Comparison of ENCODE assay signal across 1 cellular context in genomic region chr5:188488-189481, GRCh38.
TF ChIP-seq lines count a peak whose summit lies in the region.

No MANE protein-coding gene starts in this region.

TF ChIP-seq in HepG2, 621 proteins besides CTCF, POLR2A, EP300 and RAD21 (continued from another document and continues in another):
- no peak for TF ChIP-seq ZNF605 (CRISPR knock-in tag; IDR thresholded peaks at IDR 0.05)
- peak; percentile 72; the same call in 1 of the 2 replicates for TF ChIP-seq KDM2A (CRISPR knock-in tag; IDR thresholded peaks at IDR 0.05; ENCODE audit: borderline replicate concordance, low read depth)
- TF ChIP-seq KAT2B (IDR thresholded peaks at IDR 0.05; ENCODE audit: borderline replicate concordance, low read depth, low read length) = no peak
- no peak for TF ChIP-seq ZNF850 (CRISPR knock-in tag; conservative IDR thresholded peaks at IDR 0.05)
- no peak for TF ChIP-seq HOXA9 (CRISPR knock-in tag; IDR thresholded peaks at IDR 0.05; ENCODE audit: borderline replicate concordance)
- no peak for TF ChIP-seq NFE2L1 (CRISPR knock-in tag; IDR thresholded peaks at IDR 0.05; ENCODE audit: borderline replicate concordance)
- TF ChIP-seq ZNF720 (CRISPR knock-in tag; IDR thresholded peaks at IDR 0.05) = no peak
- no peak for TF ChIP-seq PITX1 (CRISPR knock-in tag; IDR thresholded peaks at IDR 0.05)
- TF ChIP-seq MYPOP (CRISPR knock-in tag; IDR thresholded peaks at IDR 0.05) = no peak
- no peak for TF ChIP-seq ZNF770 (CRISPR knock-in tag; IDR thresholded peaks at IDR 0.05)
- TF ChIP-seq GRHL1 (CRISPR knock-in tag; conservative IDR thresholded peaks at IDR 0.05) = no peak
- TF ChIP-seq TEAD2 (CRISPR knock-in tag; IDR thresholded peaks at IDR 0.05) = no peak
- TF ChIP-seq ATF3 (CRISPR knock-in tag; IDR thresholded peaks at IDR 0.05) = no peak
- TF ChIP-seq KDM1A (CRISPR knock-in tag; IDR thresholded peaks at IDR 0.05) = 0 out of 2 replicates have a peak, but pooled peaks have one; percentile 31
- no peak for TF ChIP-seq ZNF768 (CRISPR knock-in tag; IDR thresholded peaks at IDR 0.05)
- TF ChIP-seq RBFOX2 (IDR thresholded peaks at IDR 0.05; ENCODE audit: low read depth, low read length) = no peak
- TF ChIP-seq NPAS2 (CRISPR knock-in tag; IDR thresholded peaks at IDR 0.05; ENCODE audit: borderline replicate concordance) = no peak
- no peak for TF ChIP-seq ZNF503 (CRISPR knock-in tag; IDR thresholded peaks at IDR 0.05)
- no peak for TF ChIP-seq ZNF446 (CRISPR knock-in tag; IDR thresholded peaks at IDR 0.05)
- no peak for TF ChIP-seq RORA (CRISPR knock-in tag; IDR thresholded peaks at IDR 0.05)
- TF ChIP-seq ZNF317 (CRISPR knock-in tag; IDR thresholded peaks at IDR 0.05) = no peak
- TF ChIP-seq MLXIP (CRISPR knock-in tag; IDR thresholded peaks at IDR 0.05; ENCODE audit: borderline replicate concordance) = no peak
- TF ChIP-seq FOXJ3 (CRISPR knock-in tag; IDR thresholded peaks at IDR 0.05; ENCODE audit: borderline replicate concordance) = no peak
- no peak for TF ChIP-seq MIER3 (CRISPR knock-in tag; IDR thresholded peaks at IDR 0.05; ENCODE audit: borderline replicate concordance)
- TF ChIP-seq FOXP4 (CRISPR knock-in tag; IDR thresholded peaks at IDR 0.05) = no peak
- no peak for TF ChIP-seq MTA3 (CRISPR knock-in tag; IDR thresholded peaks at IDR 0.05)
- TF ChIP-seq RFX5 (IDR thresholded peaks at IDR 0.05; ENCODE audit: low read depth, low read length) = no peak
- no peak for TF ChIP-seq PAX8 (CRISPR knock-in tag; IDR thresholded peaks at IDR 0.05; ENCODE audit: borderline replicate concordance)
- 0 out of 2 replicates have a peak, but pooled peaks have one; percentile 27 for TF ChIP-seq CBFB (CRISPR knock-in tag; IDR thresholded peaks at IDR 0.05)
- peak; percentile 55; the same call in 1 of the 2 replicates for TF ChIP-seq YEATS2 (CRISPR knock-in tag; IDR thresholded peaks at IDR 0.05; ENCODE audit: borderline replicate concordance)
- TF ChIP-seq ZBTB39 (CRISPR knock-in tag; IDR thresholded peaks at IDR 0.05) = no peak
- no peak for TF ChIP-seq CHD4 (IDR thresholded peaks at IDR 0.05; ENCODE audit: borderline replicate concordance, low read length)
- no peak for TF ChIP-seq CHD2 (IDR thresholded peaks at IDR 0.05; ENCODE audit: low read depth, low read length)
- no peak; the same call in 1 of the 2 replicates for TF ChIP-seq SKIL (CRISPR knock-in tag; IDR thresholded peaks at IDR 0.05; ENCODE audit: borderline replicate concordance)
- no peak for TF ChIP-seq REST (IDR thresholded peaks at IDR 0.05; ENCODE audit: borderline replicate concordance in 1 of 2, low read depth in 1 of 2, low read length in 2 of 2)
- no peak for TF ChIP-seq ATM (IDR thresholded peaks at IDR 0.05; ENCODE audit: borderline replicate concordance)
- no peak for TF ChIP-seq ZNF232 (CRISPR knock-in tag; IDR thresholded peaks at IDR 0.05; ENCODE audit: borderline replicate concordance)
- TF ChIP-seq ZNF549 (CRISPR knock-in tag; IDR thresholded peaks at IDR 0.05) = no peak
- no peak for TF ChIP-seq DNMT3B (CRISPR knock-in tag; conservative IDR thresholded peaks at IDR 0.05)
- no peak for TF ChIP-seq NKX3-1 (CRISPR knock-in tag; IDR thresholded peaks at IDR 0.05)
- TF ChIP-seq SP5 (CRISPR knock-in tag; IDR thresholded peaks at IDR 0.05; ENCODE audit: borderline replicate concordance, low read depth) = no peak
- no peak for TF ChIP-seq ZNF33A (CRISPR knock-in tag; IDR thresholded peaks at IDR 0.05; ENCODE audit: borderline replicate concordance)
